In the genomic region with DNA sequence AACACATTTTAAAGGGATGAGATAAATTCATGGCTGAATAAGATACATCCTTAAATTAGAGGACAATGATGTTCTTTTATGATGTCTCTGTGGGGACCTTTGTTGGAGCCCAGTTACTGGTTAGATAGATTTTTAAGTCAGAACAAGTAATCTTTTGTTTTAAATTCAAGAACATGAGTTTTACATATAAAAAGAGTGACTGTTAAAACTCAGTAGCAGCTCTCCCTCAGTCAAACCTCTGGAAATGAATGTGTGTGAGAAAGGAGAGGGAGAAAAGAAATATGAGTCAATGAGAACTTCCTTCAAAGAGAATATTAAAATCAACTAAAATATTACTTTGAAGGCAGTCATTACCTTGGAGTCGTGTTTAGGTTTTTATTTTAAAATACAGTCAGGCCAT, we compare ENCODE assay signal across 15 cellular contexts.
DNase-seq lines count a peak whose midpoint lies in the region; ATAC-seq and TF ChIP-seq lines count a peak whose summit lies in the region.
"Had no signal": no experiment of that assay in that cellular context is flagged by ENCODE, and none has a peak within 500 bp of the region (broad histone marks: within the 10 kb centered on the region; RNA-seq: fewer than 3 reads in every experiment).

No MANE protein-coding gene starts in this region.

- H3K27ac ChIP-seq in HUES64 (ENCODE audit: low read depth, low read length), result peak overlapping the region; percentile 96
- H3K27ac ChIP-seq in breast epithelium, result peak overlapping the region; percentile 3 to 75
- H3K27ac ChIP-seq in hepatocyte, result peak overlapping the region; percentile 70
- H3K27ac ChIP-seq in subcutaneous abdominal adipose tissue (ENCODE audit: low read depth, low read length), result peak overlapping the region; percentile 60
- peak overlapping the region in 2 of 4 donors; percentile 18 to 44 for H3K27ac ChIP-seq in tibial nerve
- H3K27ac ChIP-seq: C4-2B had no signal

- TF ChIP-seq POLR2A in breast epithelium (IDR thresholded peaks at IDR 0.05) (no peak), tibial nerve (IDR thresholded peaks at IDR 0.05) (no peak)

- no CpG with 5 or more reads among the region's 1 CpG for WGBS in HUES64
- 39% methylated on average over 1 of the region's 1 CpG for WGBS in hepatocyte (ENCODE audit: low lambda C conversion rate, missing lambda C conversion rate)
- WGBS in tibial nerve, 2 donors, result 17 to 39% methylated on average over 1 of the region's 1 CpG

- H3K4me3 ChIP-seq in HUES64 (ENCODE audit: low read length), result no peak overlapping the region
- H3K4me3 ChIP-seq in breast epithelium, result no peak overlapping the region
- H3K4me3 ChIP-seq in hepatocyte, result no peak overlapping the region
- H3K4me3 ChIP-seq in subcutaneous abdominal adipose tissue (ENCODE audit: low read depth in 1 of 5, low read length in 5 of 5), result no peak overlapping the region
- H3K4me3 ChIP-seq in tibial nerve, result no peak overlapping the region

- peak overlapping the region; percentile 12 for H3K4me2 ChIP-seq in hepatocyte

- no peaks in the 10 kb centered on the region for H3K9me3 ChIP-seq in HUES64 (ENCODE audit: insufficient read depth, low read depth, low read length)
- H3K9me3 ChIP-seq in breast epithelium, result no peaks in the 10 kb centered on the region
- no peaks in the 10 kb centered on the region for H3K9me3 ChIP-seq in hepatocyte (ENCODE audit: low read depth)
- H3K9me3 ChIP-seq in subcutaneous abdominal adipose tissue (ENCODE audit: control insufficient read depth in 5 of 5, low read length in 5 of 5), result no peaks in the 10 kb centered on the region
- H3K9me3 ChIP-seq in tibial nerve, result no peaks in the 10 kb centered on the region

- no peak for TF ChIP-seq CTCF in breast epithelium (IDR thresholded peaks at IDR 0.05)
- no peak for TF ChIP-seq CTCF in hepatocyte (IDR thresholded peaks at IDR 0.05; ENCODE audit: poor library complexity)
- TF ChIP-seq CTCF in tibial nerve (IDR thresholded peaks at IDR 0.05), result no peak

- H2AFZ ChIP-seq in hepatocyte, result no peak overlapping the region

- H3K79me2 ChIP-seq in hepatocyte, result no peaks in the 10 kb centered on the region

- no peak for ATAC-seq in HG02759 (IDR thresholded peaks at IDR 0.05; ENCODE audit: unreplicated experiment)
- ATAC-seq: activated CD8-positive, alpha-beta memory T cell treated with anti-CD3 and anti-CD28 coated beads, Interleukin-2, amount 10 ng/mL, durations not matched to agents 7 days and 5 days; HepG2 had no signal

- H4K20me1 ChIP-seq in hepatocyte (ENCODE audit: insufficient read depth, poor library complexity, severe bottlenecking), result no peaks in the 10 kb centered on the region

- H3K9ac ChIP-seq in HUES64 (ENCODE audit: low read depth, low read length) (peak overlapping the region; percentile 48), subcutaneous abdominal adipose tissue (ENCODE audit: low read length in 5 of 5) (no peak overlapping the region)

- H3K27me3 ChIP-seq in HUES64 (ENCODE audit: insufficient read depth, low read length), result no peaks in the 10 kb centered on the region
- no peaks in the 10 kb centered on the region for H3K27me3 ChIP-seq in breast epithelium
- H3K27me3 ChIP-seq in hepatocyte, result no peaks in the 10 kb centered on the region
- H3K27me3 ChIP-seq in subcutaneous abdominal adipose tissue (ENCODE audit: control insufficient read depth in 5 of 5, insufficient read depth in 4 of 5, low read length in 5 of 5), result no peaks in the 10 kb centered on the region
- H3K27me3 ChIP-seq in tibial nerve, result no peaks in the 10 kb centered on the region

- no peak for DNase-seq in breast epithelium (ENCODE audit: low spot score in 2 of 2)
- DNase-seq in hepatocyte (ENCODE audit: low spot score), result no peak
- no peak for DNase-seq in midbrain (lab: John Stamatoyannopoulos, UW)
- no peak for DNase-seq in tibial nerve (ENCODE audit: low spot score in 2 of 2)
- DNase-seq: activated CD8-positive, alpha-beta memory T cell treated with anti-CD3 and anti-CD28 coated beads, Interleukin-2, amount 10 ng/mL, durations not matched to agents 7 days and 5 days; effector memory CD4-positive, alpha-beta T cell; glutamatergic neuron; NCI-H1048; NCI-H2171; posterior cingulate gyrus had no signal

- no peaks in the 10 kb centered on the region for H3K9me2 ChIP-seq in hepatocyte (replicated peaks; ENCODE audit: insufficient read depth)

- intact Hi-C loops in breast epithelium (cut with DNase I; ENCODE audit: low total_unique reads), result no loop called here

- H3K4me1 ChIP-seq in HUES64 (ENCODE audit: insufficient read depth, low read length) (peaks cover 43% of the 10 kb centered on the region), breast epithelium (no peaks in the 10 kb centered on the region), hepatocyte (ENCODE audit: insufficient read depth) (peaks cover 28% of the 10 kb centered on the region), subcutaneous abdominal adipose tissue (ENCODE audit: control insufficient read depth in 5 of 5, insufficient read depth in 5 of 5, low read length in 5 of 5) (peaks cover 2 to 15% (median 13%) of the 10 kb centered on the region in 5 donors), tibial nerve (peaks cover 0 to 17% (median 0%) of the 10 kb centered on the region in 4 donors)

- no peaks in the 10 kb centered on the region for H3K36me3 ChIP-seq in HUES64 (ENCODE audit: insufficient read depth, low read length)
- no peaks in the 10 kb centered on the region for H3K36me3 ChIP-seq in breast epithelium
- H3K36me3 ChIP-seq in hepatocyte (replicated peaks; ENCODE audit: insufficient read depth, low read depth), result no peaks in the 10 kb centered on the region
- peaks cover 0 to 2% (median 0%) of the 10 kb centered on the region in 5 donors for H3K36me3 ChIP-seq in subcutaneous abdominal adipose tissue (ENCODE audit: control insufficient read depth in 5 of 5, insufficient read depth in 5 of 5, low read length in 5 of 5)
- H3K36me3 ChIP-seq in tibial nerve, result no peaks in the 10 kb centered on the region

- TF ChIP-seq EP300 in tibial nerve (IDR thresholded peaks at IDR 0.05), result no peak
